In genomic region chr11:117345039-117345438, GRCh38 we compare ENCODE assay signal across 2 cellular contexts.
TF ChIP-seq lines count a peak whose summit lies in the region.

No MANE protein-coding gene starts in this region.

TF ChIP-seq in SK-N-SH, 30 proteins besides CTCF, POLR2A, EP300 and RAD21:
- peak; percentile 16; the same call in 1 of the 2 replicates for TF ChIP-seq FOSL2 (IDR thresholded peaks at IDR 0.05; ENCODE audit: borderline replicate concordance, low read depth)
- no peak for TF ChIP-seq GATA2 (CRISPR knock-in tag; IDR thresholded peaks at IDR 0.05)

TF ChIP-seq in SK-N-SH treated with all-trans-retinoic acid at 6 μM for 48 hours, 23 proteins besides CTCF, POLR2A, EP300 and RAD21:
- TF ChIP-seq OSR1 (CRISPR knock-in tag; IDR thresholded peaks at IDR 0.05): no peak
- no peak for TF ChIP-seq PPARA (CRISPR knock-in tag; IDR thresholded peaks at IDR 0.05; ENCODE audit: borderline replicate concordance)
- TF ChIP-seq ZNF565 (CRISPR knock-in tag; conservative IDR thresholded peaks at IDR 0.05; ENCODE audit: low read depth): no peak
- TF ChIP-seq CSDC2 (CRISPR knock-in tag; IDR thresholded peaks at IDR 0.05): no peak
- no peak for TF ChIP-seq ARNTL (CRISPR knock-in tag; IDR thresholded peaks at IDR 0.05; ENCODE audit: borderline replicate concordance, low read depth)
